ENCODE assay signal across 8 cellular contexts in genomic region chr17:17383431-17384290, GRCh38.
DNase-seq lines count a peak whose midpoint lies in the region; ATAC-seq, FAIRE-seq and TF ChIP-seq lines count a peak whose summit lies in the region.
"Not testable (repeated sequence)": the region's sequence is repeated elsewhere in the genome, so short reads cannot be mapped to it uniquely, and the experiment has no call there.

No MANE protein-coding gene starts in this region.

- not testable (repeated sequence) for H3K4me2 ChIP-seq in GM23338; PC-3 (ENCODE audit: low read length); endothelial cell of umbilical vein (ENCODE audit: insufficient read depth, low read length); neuronal stem cell (ENCODE audit: insufficient read depth, low read length, poor library complexity, severe bottlenecking)

- H3K79me1 ChIP-seq in neuronal stem cell (ENCODE audit: low read depth, low read length), result not testable (repeated sequence)

- H3K4me3 Mint-ChIP-seq in GM23338; MCF 10A (ENCODE audit: unreplicated experiment): not testable (repeated sequence)

- not testable (repeated sequence) for H3K9me3 ChIP-seq in PC-3 (ENCODE audit: low read length); endothelial cell of umbilical vein (replicated peaks; ENCODE audit: control insufficient read depth, insufficient read depth, low read length); neuronal stem cell (replicated peaks in 1 of 2; ENCODE audit: control insufficient read depth in 2 of 2, insufficient read depth in 1 of 2, low read depth in 1 of 2, low read length in 2 of 2); aorta (ENCODE audit: control insufficient read depth, low read length)

- not testable (repeated sequence) for H4K20me1 ChIP-seq in GM23338 (replicated peaks; ENCODE audit: insufficient read depth); PC-3 (ENCODE audit: low read length); endothelial cell of umbilical vein (replicated peaks; ENCODE audit: control insufficient read depth, extremely low read depth, insufficient read depth, low read length)

- not testable (repeated sequence) for H3F3A ChIP-seq in GM23338 (replicated peaks; ENCODE audit: low read depth); PC-3 (ENCODE audit: low read length, unreplicated experiment)

- ATAC-seq in GM23338; PC-3; aorta (ENCODE audit: low FRiP score): not testable (repeated sequence)

- H3K36me3 Mint-ChIP-seq in GM23338 (ENCODE audit: low read depth); MCF 10A (ENCODE audit: insufficient read depth, unreplicated experiment): not testable (repeated sequence)

- not testable (repeated sequence) for H3K4me1 Mint-ChIP-seq in GM23338
- peaks cover 11% of the 10 kb centered on the region for H3K4me1 Mint-ChIP-seq in MCF 10A (ENCODE audit: insufficient read depth, unreplicated experiment)

- H2AFZ ChIP-seq in GM23338, result peak overlapping the region; percentile 56; the same call in 1 of the 2 replicates
- not testable (repeated sequence) for H2AFZ ChIP-seq in PC-3 (ENCODE audit: low read length); endothelial cell of umbilical vein (ENCODE audit: low read depth, low read length); neuronal stem cell (ENCODE audit: low read length)

- not testable (repeated sequence) for H3K9me1 ChIP-seq in endothelial cell of umbilical vein (replicated peaks; ENCODE audit: control insufficient read depth, extremely low read depth, insufficient read depth, low read length)

- not testable (repeated sequence) for H3K79me2 ChIP-seq in GM23338 (replicated peaks; ENCODE audit: insufficient read depth); PC-3 (ENCODE audit: low read length); endothelial cell of umbilical vein (ENCODE audit: control insufficient read depth, insufficient read depth, low read length)

- POLR2A ChIA-PET in PC-3 (lab: Charles Lee; ENCODE audit: unreplicated experiment); MCF 10A (lab: Yijun Ruan, JAX); endothelial cell of umbilical vein (lab: Charles Lee): not testable (repeated sequence)

- CTCF ChIA-PET in PC-3 (lab: Charles Lee), result not testable (repeated sequence)
- CTCF ChIA-PET in MCF 10A (lab: Yijun Ruan, JAX) (interaction anchor here (0.6 to 1.1 kb wide), 2 partner anchors 29 to 98 kb away, joined by 3 to 4 read pairs; no protein-coding TSS in a partner anchor), endothelial cell of umbilical vein (lab: Charles Lee) (interaction anchor here (1.6 kb wide), 1 partner anchor 14 kb away, joined by 3 read pairs; no protein-coding TSS in a partner anchor)

- H3K14ac ChIP-seq in neuronal stem cell (ENCODE audit: low read length), result not testable (repeated sequence)

- not testable (repeated sequence) for H3K4me3 ChIP-seq in GM23338; PC-3 (ENCODE audit: low read length); endothelial cell of umbilical vein (replicated peaks in 1 of 3; ENCODE audit: insufficient read depth in 1 of 3, low read depth in 1 of 3, low read length in 3 of 3); neuronal stem cell (ENCODE audit: low read length in 2 of 2); aorta (ENCODE audit: low read length in 2 of 2)

- H2BK5ac ChIP-seq in neuronal stem cell (ENCODE audit: low read length), result not testable (repeated sequence)

- H4K91ac ChIP-seq in neuronal stem cell (ENCODE audit: low read depth, low read length, poor library complexity), result not testable (repeated sequence)

- not testable (repeated sequence) for H3K27me3 ChIP-seq in GM23338 (ENCODE audit: insufficient read depth); PC-3 (ENCODE audit: low read length); neuronal stem cell (ENCODE audit: control insufficient read depth in 3 of 3, insufficient read depth in 3 of 3, low read depth in 1 of 3, low read length in 3 of 3); aorta (ENCODE audit: control insufficient read depth in 1 of 2, insufficient read depth in 2 of 2, low read length in 1 of 2)
- H3K27me3 ChIP-seq in endothelial cell of umbilical vein (ENCODE audit: control insufficient read depth in 2 of 2, insufficient read depth in 2 of 2, low read length in 2 of 2), result peaks cover 20 to 22% of the 10 kb centered on the region in 2 experiments

- not testable (repeated sequence) for H2AK5ac ChIP-seq in neuronal stem cell (ENCODE audit: low read depth, low read length)

- H2BK12ac ChIP-seq in neuronal stem cell (ENCODE audit: low read length), result not testable (repeated sequence)

- not testable (repeated sequence) for H3K23ac ChIP-seq in neuronal stem cell (ENCODE audit: low read depth, low read length, poor library complexity)

- H3K27ac ChIP-seq in GM23338 (ENCODE audit: low read depth); PC-3 (ENCODE audit: low read length); endothelial cell of umbilical vein (ENCODE audit: insufficient read depth, low read depth, low read length); neuronal stem cell (replicated peaks; ENCODE audit: low read length); aorta (ENCODE audit: low read depth in 1 of 2, low read length in 2 of 2): not testable (repeated sequence)

- FAIRE-seq in endothelial cell of umbilical vein (lab: Jason Lieb, UNC), result peak; percentile 33

- not testable (repeated sequence) for TF ChIP-seq CTCF in GM23338 (conservative IDR thresholded peaks at IDR 0.05; ENCODE audit: low read depth in 2 of 2); PC-3 (conservative IDR thresholded peaks at IDR 0.05; ENCODE audit: low read depth, low read length); MCF 10A (IDR thresholded peaks at IDR 0.05; ENCODE audit: unreplicated experiment); endothelial cell of umbilical vein (IDR thresholded peaks at IDR 0.05; ENCODE audit: extremely low read depth in 1 of 2, insufficient read depth in 1 of 2, low read depth in 1 of 2, low read length in 2 of 2)

- H3K27me3 Mint-ChIP-seq in GM23338 (ENCODE audit: insufficient read depth, low read depth, poor library complexity), result not testable (repeated sequence)
- H3K27me3 Mint-ChIP-seq in MCF 10A (ENCODE audit: insufficient read depth, unreplicated experiment), result peaks cover 42% of the 10 kb centered on the region

- H3K36me3 ChIP-seq in GM23338 (ENCODE audit: insufficient read depth); PC-3 (ENCODE audit: low read depth, low read length); endothelial cell of umbilical vein (ENCODE audit: control insufficient read depth in 2 of 2, extremely low read depth in 1 of 2, insufficient read depth in 2 of 2, low read length in 2 of 2); neuronal stem cell (replicated peaks in 1 of 2; ENCODE audit: control insufficient read depth in 2 of 2, insufficient read depth in 2 of 2, low read length in 2 of 2); aorta (ENCODE audit: control insufficient read depth in 1 of 2, insufficient read depth in 2 of 2, low read length in 1 of 2): not testable (repeated sequence)

- H2BK15ac ChIP-seq in neuronal stem cell (ENCODE audit: low read length), result peak overlapping the region; percentile 84

- H3K4ac ChIP-seq in neuronal stem cell (ENCODE audit: low read length), result not testable (repeated sequence)

- not testable (repeated sequence) for H2BK120ac ChIP-seq in neuronal stem cell (ENCODE audit: low read depth, low read length)

- TF ChIP-seq POLR2A in endothelial cell of umbilical vein (IDR thresholded peaks at IDR 0.05; ENCODE audit: low read depth, low read length), result not testable (repeated sequence)

- no CpG with 5 or more reads among the region's 61 CpGs for WGBS in neuronal stem cell (ENCODE audit: extremely low coverage in 2 of 2, insufficient read length in 2 of 2, insufficient replicate concordance in 1 of 2), 2 donors
- WGBS in aorta, 2 donors, result 89 to 92% methylated on average over 61 of the region's 61 CpGs

- not testable (repeated sequence) for H3K9ac ChIP-seq in PC-3 (ENCODE audit: low read length); endothelial cell of umbilical vein (replicated peaks; ENCODE audit: extremely low read depth, insufficient read depth, low read length); neuronal stem cell (ENCODE audit: low read depth, low read length, poor library complexity)

- not testable (repeated sequence) for H3K9me3 Mint-ChIP-seq in GM23338; MCF 10A (ENCODE audit: unreplicated experiment)

- not testable (repeated sequence) for H4K8ac ChIP-seq in neuronal stem cell (ENCODE audit: low read depth, low read length)

- peak overlapping the region; percentile 52 for H3K18ac ChIP-seq in neuronal stem cell (ENCODE audit: low read length)

- dilution Hi-C loops in endothelial cell of umbilical vein (cut with MboI; ENCODE audit: extremely low pct_ligation_motif_present, low sequenced_read_pairs), result not testable (repeated sequence)

- not testable (repeated sequence) for H3K9me2 ChIP-seq in GM23338 (ENCODE audit: insufficient read depth); PC-3 (replicated peaks; ENCODE audit: low read length)

- not testable (repeated sequence) for H3K4me1 ChIP-seq in GM23338 (ENCODE audit: insufficient read depth); endothelial cell of umbilical vein (ENCODE audit: control insufficient read depth, extremely low read depth, insufficient read depth, low read length); aorta (ENCODE audit: control insufficient read depth in 1 of 2, insufficient read depth in 2 of 2, low read length in 2 of 2)
- H3K4me1 ChIP-seq in PC-3 (ENCODE audit: insufficient read depth, low read length) (peaks cover 23% of the 10 kb centered on the region), neuronal stem cell (ENCODE audit: control insufficient read depth in 2 of 2, insufficient read depth in 1 of 2, low read depth in 1 of 2, low read length in 2 of 2) (peaks cover 12 to 36% of the 10 kb centered on the region in 2 donors)

- intact Hi-C loops in PC-3 (cut with micrococcal nuclease); MCF 10A (cut with micrococcal nuclease); endothelial cell of umbilical vein (cut with micrococcal nuclease); aorta (cut with DNase I): not testable (repeated sequence)

- H3K27ac Mint-ChIP-seq in GM23338; MCF 10A (ENCODE audit: low read depth, unreplicated experiment): not testable (repeated sequence)

- BruUV-seq in PC-3 (replicated peaks; lab: Mats Ljungman, UMichigan) (TSS peak; percentile 100), MCF 10A (replicated peaks; lab: Mats Ljungman, UMichigan) (TSS peak; percentile 100), endothelial cell of umbilical vein (replicated peaks; lab: Mats Ljungman, UMichigan) (TSS peak; percentile 99)

- DNase-seq in CD1c-positive myeloid dendritic cell (ENCODE audit: extremely low spot score) (peak; percentile 13), amniotic epithelial cell (ENCODE audit: low read depth) (peak; percentile 51), aorta (peak; percentile 21 to 67)
- DNase-seq in GM23338 (ENCODE audit: low spot score); PC-3; MCF 10A (ENCODE audit: unreplicated experiment); endothelial cell of umbilical vein (ENCODE audit: low read depth, low spot score); neuronal stem cell (ENCODE audit: low spot score): not testable (repeated sequence)
